ENCODE assay signal across 8 cellular contexts in genomic region chr1:154784924-154785531, GRCh38.
DNase-seq lines count a peak whose midpoint lies in the region; ATAC-seq and TF ChIP-seq lines count a peak whose summit lies in the region.

No MANE protein-coding gene starts in this region.

- H3K4me1 ChIP-seq in left ventricle myocardium inferior = peaks cover 3% of the 10 kb centered on the region

- H3K27ac ChIP-seq in left ventricle myocardium inferior (replicated peaks) = no peak overlapping the region

- H3K9me3 Mint-ChIP-seq in chondrocyte (ENCODE audit: low read depth) = no peaks in the 10 kb centered on the region

- TF ChIP-seq CTCF in left ventricle myocardium inferior (IDR thresholded peaks at IDR 0.05; ENCODE audit: borderline replicate concordance) = no peak
- no peak for TF ChIP-seq CTCF in chondrocyte (IDR thresholded peaks at IDR 0.05)

- peaks cover 3% of the 10 kb centered on the region for H3K36me3 Mint-ChIP-seq in chondrocyte (ENCODE audit: low read depth)

- intact Hi-C loops in left cardiac atrium (cut with DNase I) = no loop called here
- intact Hi-C loops in left ventricle myocardium inferior (cut with micrococcal nuclease) = no loop called here

- H3K27me3 ChIP-seq in left ventricle myocardium inferior (ENCODE audit: low read depth) = peaks cover 1% of the 10 kb centered on the region

- H3K4me3 Mint-ChIP-seq in chondrocyte (ENCODE audit: unreplicated experiment) = no peak overlapping the region

- DNase-seq in left cardiac atrium (peak; percentile 61), left ventricle myocardium inferior (no peak), ureter (ENCODE audit: low spot score) (no peak), chondrocyte (ENCODE audit: low spot score) (no peak), hippocampal formation (lab: John Stamatoyannopoulos, UW) (no peak)
- DNase-seq in activated effector memory CD4-positive, alpha-beta T cell treated with anti-CD3 and anti-CD28 coated beads, Interleukin-2, amount 50 U/mL, for 16 hours = peak; percentile 69
- peak; percentile 42 to 46 for DNase-seq in stimulated activated CD4-positive, alpha-beta T cell treated with anti-CD3 and anti-CD28 coated beads, Interleukin-15, amount 100 ng/mL, for 48 hours (ENCODE audit: low read depth in 2 of 2)

- no peaks in the 10 kb centered on the region for H3K4me1 Mint-ChIP-seq in chondrocyte (ENCODE audit: low read depth)

- ATAC-seq in left cardiac atrium = peak; percentile 67 to 70
- peak; percentile 54 for ATAC-seq in HG03457 (IDR thresholded peaks at IDR 0.05; ENCODE audit: unreplicated experiment)

- no peak overlapping the region for H3K4me3 ChIP-seq in left ventricle myocardium inferior

- H3K27me3 Mint-ChIP-seq in chondrocyte (ENCODE audit: low read depth) = peaks cover 27% of the 10 kb centered on the region

- no peaks in the 10 kb centered on the region for H3K36me3 ChIP-seq in left ventricle myocardium inferior

- H3K27ac Mint-ChIP-seq in chondrocyte (ENCODE audit: unreplicated experiment) = no peak overlapping the region

- H3K9me3 ChIP-seq in left ventricle myocardium inferior (replicated peaks) = no peaks in the 10 kb centered on the region

Comparison
In these comparisons a context has a peak if more than half of its experiments do, and no peak if none do; other contexts are left out.
1. DNase-seq: peak in left cardiac atrium (single experiment), activated effector memory CD4-positive, alpha-beta T cell treated with anti-CD3 and anti-CD28 coated beads, Interleukin-2, amount 50 U/mL, for 16 hours (single experiment) and stimulated activated CD4-positive, alpha-beta T cell treated with anti-CD3 and anti-CD28 coated beads, Interleukin-15, amount 100 ng/mL, for 48 hours (2 of 2); none in left ventricle myocardium inferior (single experiment), ureter (single experiment), chondrocyte (single experiment) and hippocampal formation (0 of 2).